In the genomic region with DNA sequence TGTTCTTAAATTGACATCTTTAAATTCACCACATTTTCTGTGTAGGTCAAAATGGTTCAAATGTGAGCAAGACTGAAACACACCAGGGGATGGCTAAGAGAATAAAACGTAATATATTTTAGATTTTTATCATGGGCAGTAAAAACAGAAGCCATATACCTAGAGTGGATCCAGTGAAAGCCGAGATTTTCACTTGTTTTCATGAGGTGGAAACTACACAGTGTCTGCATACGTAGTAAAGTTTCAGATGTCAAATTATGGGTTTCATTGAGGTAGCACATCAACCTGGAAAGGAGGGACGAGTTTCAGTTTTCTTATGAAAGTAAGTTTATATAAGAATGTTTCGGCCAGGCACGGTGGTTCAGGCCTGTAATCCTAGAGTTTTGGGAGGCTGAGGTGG, we compare ENCODE assay signal across 31 cellular contexts. TPM values are rescaled to one million over a fixed set of nuclear protein-coding genes. Genes with fewer than 3 reads are reported as not detected.
DNase-seq lines count a peak whose midpoint lies in the region; TF ChIP-seq lines count a peak whose summit lies in the region.
"Had no signal": no experiment of that assay in that cellular context is flagged by ENCODE, and none has a peak within 500 bp of the region (broad histone marks: within the 10 kb centered on the region; RNA-seq: fewer than 3 reads in every experiment).

No MANE protein-coding gene starts in this region.

- H3K79me2 ChIP-seq in OCI-LY3 (ENCODE audit: low read length) (no peaks in the 10 kb centered on the region), smooth muscle cell (ENCODE audit: low read depth) (no peaks in the 10 kb centered on the region)

- POLR2A ChIA-PET in HEK293 (lab: Yijun Ruan, JAX) = no interaction called here

- H3K4me1 Mint-ChIP-seq in glutamatergic neuron (ENCODE audit: low read depth, unreplicated experiment) = peaks cover 57% of the 10 kb centered on the region
- H3K4me1 Mint-ChIP-seq: activated CD8-positive, alpha-beta memory T cell treated with anti-CD3 and anti-CD28 coated beads, Interleukin-2, amount 10 ng/mL, durations not matched to agents 7 days and 5 days had no signal

- TF ChIP-seq CTCF in HEK293 (tag by site-specific recombination; IDR thresholded peaks at IDR 0.05) (no peak), OCI-LY3 (IDR thresholded peaks at IDR 0.05; ENCODE audit: low read depth, low read length) (no peak), glutamatergic neuron (IDR thresholded peaks at IDR 0.05; ENCODE audit: partially characterized antibody, unreplicated experiment) (no peak), smooth muscle cell (IDR thresholded peaks at IDR 0.05; ENCODE audit: borderline replicate concordance, insufficient read depth, poor library complexity, severe bottlenecking) (no peak), foreskin fibroblast (IDR thresholded peaks at IDR 0.05; ENCODE audit: low read depth, low read length) (no peak)

- peaks cover 4% of the 10 kb centered on the region for H3K27me3 Mint-ChIP-seq in glutamatergic neuron (ENCODE audit: unreplicated experiment)

- H3K27ac ChIP-seq in HEK293 (ENCODE audit: extremely low read depth, low read depth, low read length) (no peak overlapping the region), OCI-LY3 (ENCODE audit: low read length) (no peak overlapping the region), smooth muscle cell (ENCODE audit: low read depth) (peak overlapping the region; percentile 56)
- H3K27ac ChIP-seq: adrenal gland, esophagus squamous epithelium, HL-60, prostate gland, RWPE1, SJSA1 had no signal

- H3K4me2 ChIP-seq in OCI-LY3 (ENCODE audit: low read length) (peak overlapping the region; percentile 20; the same call in 1 of the 2 replicates), smooth muscle cell (peak overlapping the region; percentile 63)

- 68% methylated on average over 6 of the region's 6 CpGs for WGBS in smooth muscle cell (ENCODE audit: low lambda C conversion rate)

- no peak overlapping the region for H3K9ac ChIP-seq in OCI-LY3 (ENCODE audit: low read length)
- H3K9ac ChIP-seq in smooth muscle cell (ENCODE audit: low read depth) = no peak overlapping the region

- H2AFZ ChIP-seq in OCI-LY3 (ENCODE audit: low read depth, low read length) (no peak overlapping the region), smooth muscle cell (ENCODE audit: low read depth) (no peak overlapping the region)

- H3K4me3 ChIP-seq in HEK293 (ENCODE audit: low read depth, low read length) (no peak overlapping the region), OCI-LY3 (ENCODE audit: low read length) (no peak overlapping the region), smooth muscle cell (no peak overlapping the region), foreskin fibroblast (ENCODE audit: low read depth in 1 of 2, low read length in 2 of 2) (no peak overlapping the region)
- H3K4me3 ChIP-seq: adrenal gland, esophagus squamous epithelium, prostate gland, SJSA1 had no signal

- peak overlapping the region; percentile 96 for H3K27ac Mint-ChIP-seq in glutamatergic neuron (ENCODE audit: unreplicated experiment)
- H3K27ac Mint-ChIP-seq: activated CD8-positive, alpha-beta memory T cell treated with anti-CD3 and anti-CD28 coated beads, Interleukin-2, amount 10 ng/mL, durations not matched to agents 7 days and 5 days had no signal

- H3K36me3 ChIP-seq in HEK293 (ENCODE audit: control insufficient read depth in 2 of 2, insufficient read depth in 1 of 2, low read length in 2 of 2) (no peaks in the 10 kb centered on the region), OCI-LY3 (replicated peaks; ENCODE audit: low read depth, low read length) (no peaks in the 10 kb centered on the region), smooth muscle cell (ENCODE audit: low read depth) (no peaks in the 10 kb centered on the region)
- H3K36me3 ChIP-seq: adrenal gland, esophagus squamous epithelium, prostate gland, SJSA1 had no signal

- H3K9me3 ChIP-seq in HEK293 (ENCODE audit: control insufficient read depth, insufficient read depth, low read depth, low read length) (no peaks in the 10 kb centered on the region), OCI-LY3 (ENCODE audit: insufficient read depth, low read length) (no peaks in the 10 kb centered on the region), smooth muscle cell (replicated peaks; ENCODE audit: low read depth) (no peaks in the 10 kb centered on the region)
- H3K9me3 ChIP-seq: adrenal gland, esophagus squamous epithelium, prostate gland, SJSA1 had no signal

- DNase-seq in glutamatergic neuron = no peak
- DNase-seq in smooth muscle cell (lab: John Stamatoyannopoulos, UW; ENCODE audit: unreplicated experiment) = no peak
- no peak for DNase-seq in ACHN
- no peak for DNase-seq in foreskin fibroblast
- no peak for DNase-seq in NCI-H1436 (lab: John Stamatoyannopoulos, UW)
- DNase-seq: activated CD4-positive, alpha-beta T cell treated with anti-CD3 and anti-CD28 coated beads, Interleukin-2, amount 50 U/mL, for 4 hours; activated CD4-positive, CD25-positive, alpha-beta regulatory T cell; activated CD8-positive, alpha-beta memory T cell treated with anti-CD3 and anti-CD28 coated beads, Interleukin-2, amount 10 ng/mL, durations not matched to agents 7 days and 5 days; activated naive CD4-positive, alpha-beta T cell; activated T-cell treated with anti-CD3 and anti-CD28 coated beads, Interleukin-2, amount 50 U/mL, for 48 hours; adrenal gland; esophagus squamous epithelium; foreskin melanocyte; KG1; kidney glomerular epithelial cell; midbrain; naive thymus-derived CD4-positive, alpha-beta T cell; NCI-H146; NCI-H774; stimulated activated CD4-positive, alpha-beta T cell treated with anti-CD3 and anti-CD28 coated beads, Interleukin-4, amount 100 ng/mL, for 24 hours; T-helper 1 cell had no signal

- H3K4me1 ChIP-seq in HEK293 (ENCODE audit: control insufficient read depth, insufficient read depth, low read length) = no peaks in the 10 kb centered on the region
- H3K4me1 ChIP-seq in OCI-LY3 (ENCODE audit: low read length) = peaks cover 5% of the 10 kb centered on the region; the same call in 1 of the 2 replicates
- H3K4me1 ChIP-seq in smooth muscle cell (ENCODE audit: low read depth) = peaks cover 41% of the 10 kb centered on the region
- H3K4me1 ChIP-seq: prostate gland had no signal

- in situ Hi-C loops in ACHN (cut with HindIII; ENCODE audit: low pct_ligation_motif_present, low pct_unique_long_range_greater_than_20kb, low sequenced_read_pairs) = no loop called here

- H3K27me3 ChIP-seq in OCI-LY3 (ENCODE audit: low read depth, low read length) (no peaks in the 10 kb centered on the region), smooth muscle cell (ENCODE audit: low read depth) (no peaks in the 10 kb centered on the region)
- H3K27me3 ChIP-seq: adrenal gland, esophagus squamous epithelium, SJSA1 had no signal

- peaks cover 26% of the 10 kb centered on the region for H3F3A ChIP-seq in smooth muscle cell (ENCODE audit: low read depth)

- H4K20me1 ChIP-seq in OCI-LY3 (ENCODE audit: insufficient read depth, low read length) = no peaks in the 10 kb centered on the region
- no peaks in the 10 kb centered on the region for H4K20me1 ChIP-seq in smooth muscle cell (ENCODE audit: low read depth)

- H3K9me3 Mint-ChIP-seq in glutamatergic neuron (ENCODE audit: unreplicated experiment) = peaks cover 8% of the 10 kb centered on the region
- H3K9me3 Mint-ChIP-seq: H9; naive thymus-derived CD4-positive, alpha-beta T cell had no signal

- H3K36me3 Mint-ChIP-seq in glutamatergic neuron (ENCODE audit: unreplicated experiment) = no peaks in the 10 kb centered on the region
- H3K36me3 Mint-ChIP-seq: activated CD8-positive, alpha-beta memory T cell treated with anti-CD3 and anti-CD28 coated beads, Interleukin-2, amount 10 ng/mL, durations not matched to agents 7 days and 5 days; naive thymus-derived CD4-positive, alpha-beta T cell had no signal

- H3K4me3 Mint-ChIP-seq in glutamatergic neuron (ENCODE audit: unreplicated experiment) = peak overlapping the region; percentile 5
- H3K4me3 Mint-ChIP-seq: activated CD8-positive, alpha-beta memory T cell treated with anti-CD3 and anti-CD28 coated beads, Interleukin-2, amount 10 ng/mL, durations not matched to agents 7 days and 5 days; H9; naive thymus-derived CD4-positive, alpha-beta T cell had no signal

- CTCF ChIA-PET in HEK293 (lab: Yijun Ruan, JAX) = no interaction called here

TF ChIP-seq in HEK293, 187 proteins besides CTCF, POLR2A, EP300 and RAD21:
- TF ChIP-seq ZNF529 (tag by site-specific recombination; IDR thresholded peaks at IDR 0.05; ENCODE audit: insufficient replicate concordance) (no peak), TRIM28 (IDR thresholded peaks at IDR 0.05; ENCODE audit: borderline replicate concordance, low read length) (0 out of 2 replicates have a peak, but pooled peaks have one; percentile 23)

RNA-seq across cellular contexts. Expression of a gene that starts 25.9 kb away (rescaled TPM):
- total RNA-seq in glutamatergic neuron (ENCODE audit: unreplicated experiment) (1.5 TPM), smooth muscle cell (2.6 and 3.3 TPM in 2 replicates)
- 0.74 and 2.0 TPM in 2 replicates for polyA plus RNA-seq in smooth muscle cell
- total RNA-seq: activated CD8-positive, alpha-beta memory T cell treated with anti-CD3 and anti-CD28 coated beads, Interleukin-2, amount 10 ng/mL, durations not matched to agents 7 days and 5 days; dermis microvascular lymphatic vessel endothelial cell; OCI-LY7 had no signal
- polyA plus RNA-seq: AG04450; naive thymus-derived CD4-positive, alpha-beta T cell had no signal
